9 cellular contexts compared by ENCODE assay signal in genomic region chr14:105475269-105475915, GRCh38. TPM values are rescaled to one million over a fixed set of nuclear protein-coding genes. Genes with fewer than 3 reads are reported as not detected.
DNase-seq lines count a peak whose midpoint lies in the region; ATAC-seq, FAIRE-seq and TF ChIP-seq lines count a peak whose summit lies in the region.
"Had no signal": no experiment of that assay in that cellular context is flagged by ENCODE, and none has a peak within 500 bp of the region (broad histone marks: within the 10 kb centered on the region; RNA-seq: fewer than 3 reads in every experiment).

No MANE protein-coding gene starts in this region.

- peak overlapping the region; percentile 48 to 84 for H3K9ac ChIP-seq in kidney (ENCODE audit: low read length in 2 of 2)
- peak overlapping the region; percentile 53 to 58 for H3K9ac ChIP-seq in stomach smooth muscle (ENCODE audit: low read length in 2 of 2)

- TF ChIP-seq CTCF in kidney (IDR thresholded peaks at IDR 0.05; ENCODE audit: borderline replicate concordance, extremely low read depth, insufficient read depth) = no peak

- ATAC-seq in activated T-cell treated with anti-CD3 and anti-CD28 coated beads, Interleukin-2, amount 50 U/mL, for 72 hours (replicated peaks in 1 of 2) = no peak
- ATAC-seq in HG02588 (IDR thresholded peaks at IDR 0.05; ENCODE audit: unreplicated experiment) = no peak

- no peaks in the 10 kb centered on the region for H3K9me3 Mint-ChIP-seq in activated T-cell treated with anti-CD3 and anti-CD28 coated beads, Interleukin-2, amount 50 U/mL, for 72 hours
- H3K9me3 Mint-ChIP-seq: activated naive CD8-positive, alpha-beta T cell treated with anti-CD3 and anti-CD28 coated beads, Interleukin-2, amount 10 ng/mL, durations not matched to agents 7 days and 5 days had no signal

- intact Hi-C loops in kidney (cut with DNase I) = no loop called here

- peak overlapping the region; percentile 84 for H3K27ac ChIP-seq in angular gyrus (ENCODE audit: low read depth, low read length)
- H3K27ac ChIP-seq in kidney (ENCODE audit: low read depth in 2 of 2, low read length in 2 of 2) = peak overlapping the region; percentile 91 to 97
- peak overlapping the region; percentile 69 for H3K27ac ChIP-seq in stomach smooth muscle (ENCODE audit: low read length)

- H3K27me3 Mint-ChIP-seq in activated T-cell treated with anti-CD3 and anti-CD28 coated beads, Interleukin-2, amount 50 U/mL, for 72 hours (ENCODE audit: low read depth) = peaks cover 20% of the 10 kb centered on the region

- H3K36me3 Mint-ChIP-seq in activated T-cell treated with anti-CD3 and anti-CD28 coated beads, Interleukin-2, amount 50 U/mL, for 72 hours (ENCODE audit: insufficient read depth in 2 of 2) = peaks cover 4 to 6% of the 10 kb centered on the region in 2 donors

- FAIRE-seq in kidney (lab: Jason Lieb, UNC) = no peak

- H3K4me1 ChIP-seq in kidney (ENCODE audit: control insufficient read depth in 1 of 2, insufficient read depth in 1 of 2, low read depth in 1 of 2, low read length in 2 of 2) (peaks cover 14 to 42% of the 10 kb centered on the region in 2 donors), stomach smooth muscle (ENCODE audit: control insufficient read depth, insufficient read depth, low read length) (peaks cover 62% of the 10 kb centered on the region)

- peaks cover 0 to 3% of the 10 kb centered on the region in 2 donors for H3K27me3 ChIP-seq in stomach smooth muscle (ENCODE audit: control insufficient read depth in 1 of 2, insufficient read depth in 2 of 2, low read length in 2 of 2)

- DNase-seq in activated T-cell treated with anti-CD3 and anti-CD28 coated beads, Interleukin-2, amount 50 U/mL, for 72 hours = no peak
- DNase-seq in activated T-cell treated with anti-CD3 and anti-CD28 coated beads, Interleukin-2, amount 50 U/mL, for 1 hour = no peak
- DNase-seq in kidney (peak; percentile 91), iPS-NIHi7 (ENCODE audit: extremely low spot score) (no peak), NCI-H2196 treated with DMSO at 0.1 percent for 48 hours (lab: John Stamatoyannopoulos, UW; ENCODE audit: unreplicated experiment) (no peak)

- H3K27ac Mint-ChIP-seq in activated T-cell treated with anti-CD3 and anti-CD28 coated beads, Interleukin-2, amount 50 U/mL, for 72 hours = no peak overlapping the region
- H3K27ac Mint-ChIP-seq: activated naive CD8-positive, alpha-beta T cell treated with anti-CD3 and anti-CD28 coated beads, Interleukin-2, amount 10 ng/mL, durations not matched to agents 7 days and 5 days had no signal

- H3K4me1 Mint-ChIP-seq in activated T-cell treated with anti-CD3 and anti-CD28 coated beads, Interleukin-2, amount 50 U/mL, for 72 hours (ENCODE audit: low read depth) = peaks cover 13% of the 10 kb centered on the region

- H3K4me3 ChIP-seq in kidney (ENCODE audit: low read length in 2 of 2) (peak overlapping the region; percentile 65 to 71), stomach smooth muscle (ENCODE audit: low read length in 2 of 2) (peak overlapping the region; percentile 54 to 81)

- H3K4me3 Mint-ChIP-seq in activated T-cell treated with anti-CD3 and anti-CD28 coated beads, Interleukin-2, amount 50 U/mL, for 72 hours = peak overlapping the region; percentile 29 to 52
- H3K4me3 Mint-ChIP-seq: activated naive CD8-positive, alpha-beta T cell treated with anti-CD3 and anti-CD28 coated beads, Interleukin-2, amount 10 ng/mL, durations not matched to agents 7 days and 5 days had no signal

- H3K36me3 ChIP-seq in kidney (ENCODE audit: control insufficient read depth in 1 of 2, insufficient read depth in 2 of 2, low read length in 2 of 2) = peaks cover 0 to 5% of the 10 kb centered on the region in 2 donors
- peaks cover 0 to 3% of the 10 kb centered on the region in 2 donors for H3K36me3 ChIP-seq in stomach smooth muscle (ENCODE audit: control insufficient read depth in 2 of 2, insufficient read depth in 2 of 2, low read length in 2 of 2)

- no peaks in the 10 kb centered on the region for H3K9me3 ChIP-seq in kidney (ENCODE audit: control insufficient read depth in 1 of 2, low read length in 2 of 2)
- no peaks in the 10 kb centered on the region for H3K9me3 ChIP-seq in stomach smooth muscle (ENCODE audit: control insufficient read depth in 2 of 2, low read length in 2 of 2)

RNA-seq across cellular contexts. Expression of gene CRIP2, which starts 0.8 kb away (rescaled TPM):
- 1 to 10 TPM; 1.1 to 1.3 TPM for total RNA-seq in activated T-cell treated with anti-CD3 and anti-CD28 coated beads, Interleukin-2, amount 50 U/mL, for 72 hours
- 357 TPM for total RNA-seq in kidney
- 338 TPM for polyA plus RNA-seq in kidney (ENCODE audit: insufficient read depth, low read depth, low replicate concordance)

RNA-seq across cellular contexts. Expression of gene CRIP1, which starts 11.3 kb away (rescaled TPM):
- 100 to 1,000 TPM; 146 to 174 TPM for total RNA-seq in activated T-cell treated with anti-CD3 and anti-CD28 coated beads, Interleukin-2, amount 50 U/mL, for 72 hours
- total RNA-seq in kidney = 381 TPM
- 272 TPM for polyA plus RNA-seq in kidney (ENCODE audit: insufficient read depth, low read depth, low replicate concordance)

RNA-seq across cellular contexts. Expression of gene TEDC1, which starts 15.7 kb away (rescaled TPM):
- 10 to 100 TPM; 33.0 to 36.9 TPM for total RNA-seq in activated T-cell treated with anti-CD3 and anti-CD28 coated beads, Interleukin-2, amount 50 U/mL, for 72 hours
- 13.2 TPM for total RNA-seq in kidney
- 6.9 TPM for polyA plus RNA-seq in kidney (ENCODE audit: insufficient read depth, low read depth, low replicate concordance)

RNA-seq across cellular contexts. Expression of gene TMEM121, which starts 51.0 kb away (rescaled TPM):
- total RNA-seq in activated T-cell treated with anti-CD3 and anti-CD28 coated beads, Interleukin-2, amount 50 U/mL, for 72 hours = 1 to 10 TPM; 6.3 to 7.9 TPM
- 3.1 TPM for total RNA-seq in kidney
- 4.1 TPM for polyA plus RNA-seq in kidney (ENCODE audit: insufficient read depth, low read depth, low replicate concordance)

RNA-seq across cellular contexts. Expression of gene MTA1, which starts 55.8 kb away (rescaled TPM):
- 100 to 1,000 TPM; 125 to 140 TPM for total RNA-seq in activated T-cell treated with anti-CD3 and anti-CD28 coated beads, Interleukin-2, amount 50 U/mL, for 72 hours
- total RNA-seq in kidney = 112 TPM
- 30.4 TPM for polyA plus RNA-seq in kidney (ENCODE audit: insufficient read depth, low read depth, low replicate concordance)

Comparison
In these comparisons a context has a peak if more than half of its experiments do, and no peak if none do; other contexts are left out.
1. RNA of gene CRIP2, which starts 0.8 kb away (total RNA-seq): 357 TPM in kidney (single experiment); 1.1 to 1.3 TPM in activated T-cell treated with anti-CD3 and anti-CD28 coated beads, Interleukin-2, amount 50 U/mL, for 72 hours; every median in the first group is over 100 times any median in the second.
2. Peak in every context shown above with its lines, with median percentiles within 50 percentile points of each other: H3K27ac ChIP-seq.